ENCODE assay signal across 30 cellular contexts in genomic region chr10:12658526-12658925, GRCh38.
"Had no signal": no experiment of that assay in that cellular context is flagged by ENCODE, and none has a peak within 500 bp of the region (broad histone marks: within the 10 kb centered on the region; RNA-seq: fewer than 3 reads in every experiment).

No MANE protein-coding gene starts in this region.

- H3K4me1 ChIP-seq: esophagus muscularis mucosa, foreskin keratinocyte, gastroesophageal sphincter, parathyroid adenoma, prostate gland, transverse colon, upper lobe of right lung, uterus had no signal

- H3K27ac Mint-ChIP-seq: nephron progenitor cell had no signal

- H3K79me2 ChIP-seq: parathyroid adenoma had no signal

- H3K27ac ChIP-seq: coronary artery, esophagus muscularis mucosa, foreskin keratinocyte, gastroesophageal sphincter, parathyroid adenoma, prostate gland, right atrium auricular region, skin epidermis, suprapubic skin, transverse colon, upper lobe of right lung, uterus had no signal

- H3K4me1 Mint-ChIP-seq: nephron progenitor cell had no signal

- H3K9me3 Mint-ChIP-seq: immature natural killer cell had no signal

- H3K36me3 ChIP-seq: esophagus muscularis mucosa, gastroesophageal sphincter, prostate gland, right atrium auricular region, suprapubic skin, transverse colon, upper lobe of right lung, uterus had no signal

- H3K4me3 ChIP-seq: coronary artery, esophagus muscularis mucosa, gastroesophageal sphincter, lung, prostate gland, right atrium auricular region, skin epidermis, spleen, suprapubic skin, transverse colon, upper lobe of right lung, uterus had no signal

- FAIRE-seq: endothelial cell of umbilical vein had no signal

- H3K27me3 Mint-ChIP-seq: memory B cell; naive thymus-derived CD8-positive, alpha-beta T cell; stimulated activated naive CD8-positive, alpha-beta T cell treated with anti-CD3 and anti-CD28 coated beads, Interleukin-15, amount 100 ng/mL, for 72 hours had no signal

- DNase-seq: dermis blood vessel endothelial cell; effector memory CD4-positive, alpha-beta T cell; foreskin keratinocyte; hypothalamus; immature natural killer cell; islet precursor cell; kidney glomerular epithelial cell; left colon; left ventricle myocardium superior; midbrain; naive thymus-derived CD8-positive, alpha-beta T cell; nephron progenitor cell; spleen; stimulated activated CD4-positive, alpha-beta T cell treated with anti-CD3 and anti-CD28 coated beads, Interleukin-4, amount 100 ng/mL, for 4 hours; stimulated activated naive CD4-positive, alpha-beta T cell; stimulated activated naive CD8-positive, alpha-beta T cell treated with anti-CD3 and anti-CD28 coated beads, Interleukin-15, amount 100 ng/mL, for 72 hours; transverse colon; upper lobe of right lung; uterus had no signal

- H3K9me3 ChIP-seq: esophagus muscularis mucosa, gastroesophageal sphincter, prostate gland, right atrium auricular region, suprapubic skin, transverse colon had no signal

- H3K9ac ChIP-seq: parathyroid adenoma had no signal

- H3K4me3 Mint-ChIP-seq: immature natural killer cell; memory B cell; naive thymus-derived CD8-positive, alpha-beta T cell; nephron progenitor cell; stimulated activated naive CD8-positive, alpha-beta T cell treated with anti-CD3 and anti-CD28 coated beads, Interleukin-15, amount 100 ng/mL, for 72 hours had no signal

- ATAC-seq: foreskin keratinocyte; gastroesophageal sphincter; left colon; left ventricle myocardium superior; naive thymus-derived CD8-positive, alpha-beta T cell; stimulated activated naive CD8-positive, alpha-beta T cell treated with anti-CD3 and anti-CD28 coated beads, Interleukin-15, amount 100 ng/mL, for 72 hours; upper lobe of right lung had no signal

- H3K27me3 ChIP-seq: esophagus muscularis mucosa, foreskin keratinocyte, gastroesophageal sphincter, right atrium auricular region, spleen, suprapubic skin, transverse colon, uterus had no signal

- H2AFZ ChIP-seq: parathyroid adenoma had no signal
